ENCODE assay signal across 11 cellular contexts in the genomic region with DNA sequence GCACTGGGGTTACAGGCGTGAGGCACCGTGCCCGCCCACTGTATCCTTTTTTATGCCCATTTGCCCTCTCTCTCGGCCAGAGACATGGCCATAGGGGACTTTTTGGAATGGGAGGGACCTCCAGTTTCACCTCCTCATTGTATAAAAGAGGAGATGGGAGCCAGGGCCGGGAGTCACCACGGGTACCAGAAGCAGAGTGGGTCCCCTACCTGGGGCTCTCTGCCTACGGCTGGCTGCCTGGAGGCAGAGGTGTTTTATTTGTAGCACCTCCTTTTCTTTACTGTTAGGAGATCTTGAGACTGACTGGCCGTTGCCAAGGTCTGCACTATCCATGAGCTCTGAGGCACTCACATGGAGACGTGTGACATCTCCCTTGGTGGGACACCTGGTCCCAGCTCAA.
DNase-seq lines count a peak whose midpoint lies in the region; ATAC-seq, FAIRE-seq and TF ChIP-seq lines count a peak whose summit lies in the region.
"Had no signal": no experiment of that assay in that cellular context is flagged by ENCODE, and none has a peak within 500 bp of the region (broad histone marks: within the 10 kb centered on the region; RNA-seq: fewer than 3 reads in every experiment).

No MANE protein-coding gene starts in this region.

- H3K9ac ChIP-seq in liver (ENCODE audit: low read depth in 1 of 2, low read length in 2 of 2) (no peak overlapping the region), HepG2 (ENCODE audit: insufficient read depth, low read depth, low read length) (no peak overlapping the region)

- peaks cover 16 to 18% of the 10 kb centered on the region in 2 donors for H3K4me1 Mint-ChIP-seq in natural killer cell treated with Interleukin-12 subunit alpha and Interleukin-12 subunit beta and Interleukin-15 and Interleukin-18, amount 100 ng/mL, for 72 hours (ENCODE audit: low read depth in 2 of 2)

- TF ChIP-seq RAD21 in liver (IDR thresholded peaks at IDR 0.05) (no peak), HepG2 (CRISPR knock-in tag; IDR thresholded peaks at IDR 0.05) (no peak)

- TF ChIP-seq CTCF in liver (IDR thresholded peaks at IDR 0.05; ENCODE audit: low read depth, low read length, missing input control) = no peak
- no peak for TF ChIP-seq CTCF in HepG2 (CRISPR knock-in tag; IDR thresholded peaks at IDR 0.05)
- TF ChIP-seq CTCF in foreskin keratinocyte (conservative IDR thresholded peaks at IDR 0.05) = no peak

- CTCF ChIA-PET in HepG2 (lab: Yijun Ruan, JAX; ENCODE audit: low intra/inter-chr PET ratio, low total read pairs) = no interaction called here

- TF ChIP-seq EP300 in HepG2 (IDR thresholded peaks at IDR 0.05; ENCODE audit: low read depth in 2 of 2, low read length in 2 of 2) = no peak
- no peak for TF ChIP-seq EP300 in HepG2 (CRISPR knock-in tag; IDR thresholded peaks at IDR 0.05; ENCODE audit: borderline replicate concordance)

- H2AFZ ChIP-seq in HepG2 (ENCODE audit: low read length) = no peak overlapping the region
- H2AFZ ChIP-seq: GM23338 had no signal

- H3K27ac Mint-ChIP-seq in natural killer cell treated with Interleukin-12 subunit alpha and Interleukin-12 subunit beta and Interleukin-15 and Interleukin-18, amount 100 ng/mL, for 72 hours = peak overlapping the region; percentile 58 to 91
- H3K27ac Mint-ChIP-seq: GM23338 had no signal

- H3K27ac ChIP-seq in liver (ENCODE audit: low read depth in 1 of 2, low read length in 2 of 2) (peak overlapping the region; percentile 39 to 66), HepG2 (ENCODE audit: extremely low read length, insufficient read depth, low read length) (no peak overlapping the region), cingulate gyrus (ENCODE audit: low read depth, low read length) (peak overlapping the region; percentile 78), aorta (ENCODE audit: low read depth in 1 of 2, low read length in 2 of 2) (peak overlapping the region; percentile 64 to 78), foreskin keratinocyte (no peak overlapping the region)

- H3K27me3 Mint-ChIP-seq in natural killer cell treated with Interleukin-12 subunit alpha and Interleukin-12 subunit beta and Interleukin-15 and Interleukin-18, amount 100 ng/mL, for 72 hours = peaks cover 0 to 4% of the 10 kb centered on the region in 2 donors

- no peak for TF ChIP-seq POLR2A in HepG2 (IDR thresholded peaks at IDR 0.05; ENCODE audit: insufficient read depth in 1 of 2, low read depth in 2 of 2, low read length in 2 of 2)

- intact Hi-C loops in HepG2 (cut with micrococcal nuclease; ENCODE audit: unreplicated experiment) (no loop called here), aorta (cut with DNase I) (loop anchor here (2.0 to 10.0 kb wide), 6 partner anchors 41 to 165 kb away; a partner anchor contains a TSS)

- H3K4me3 Mint-ChIP-seq in natural killer cell treated with Interleukin-12 subunit alpha and Interleukin-12 subunit beta and Interleukin-15 and Interleukin-18, amount 100 ng/mL, for 72 hours = peak overlapping the region; percentile 74
- H3K4me3 Mint-ChIP-seq: GM23338 had no signal

- WGBS in liver = 91% methylated on average over 9 of the region's 9 CpGs
- WGBS in HepG2 (ENCODE audit: low lambda C conversion rate) = 90% methylated on average over 9 of the region's 9 CpGs
- 68 to 71% methylated on average over 9 of the region's 9 CpGs for WGBS in aorta, 2 donors

- H3K9me3 Mint-ChIP-seq in natural killer cell treated with Interleukin-12 subunit alpha and Interleukin-12 subunit beta and Interleukin-15 and Interleukin-18, amount 100 ng/mL, for 72 hours = no peaks in the 10 kb centered on the region
- H3K9me3 Mint-ChIP-seq: GM23338 had no signal

- H3K36me3 ChIP-seq in liver (ENCODE audit: control insufficient read depth in 4 of 4, insufficient read depth in 3 of 4, low read depth in 1 of 4, low read length in 3 of 4) (peaks cover 0 to 2% (median 2%) of the 10 kb centered on the region in 4 donors), HepG2 (replicated peaks in 1 of 2; ENCODE audit: control insufficient read depth in 1 of 2, insufficient read depth in 2 of 2, low read length in 2 of 2) (no peaks in the 10 kb centered on the region), aorta (ENCODE audit: control insufficient read depth in 1 of 2, insufficient read depth in 2 of 2, low read length in 1 of 2) (no peaks in the 10 kb centered on the region)
- H3K36me3 ChIP-seq: adrenal gland had no signal

- H3K4me2 ChIP-seq in HepG2 (ENCODE audit: low read depth, low read length) = no peak overlapping the region
- H3K4me2 ChIP-seq: GM23338 had no signal

- in situ Hi-C loops in HepG2 (cut with HindIII; ENCODE audit: extremely low pct_ligation_motif_present, low pct_unique_long_range_greater_than_20kb) = no loop called here

- no TSS peak for BruUV-seq in HepG2 (replicated peaks; lab: Mats Ljungman, UMichigan)

- ATAC-seq in HepG2 = no peak
- ATAC-seq in natural killer cell treated with Interleukin-12 subunit alpha and Interleukin-12 subunit beta and Interleukin-15 and Interleukin-18, amount 100 ng/mL, for 72 hours = no peak
- peak; percentile 1 for ATAC-seq in aorta (ENCODE audit: low FRiP score)
- no peak for ATAC-seq in foreskin keratinocyte
- ATAC-seq: GM23338 had no signal

- H3K9me3 ChIP-seq in liver (ENCODE audit: control insufficient read depth in 4 of 4, low read length in 3 of 4) = no peaks in the 10 kb centered on the region
- no peaks in the 10 kb centered on the region for H3K9me3 ChIP-seq in HepG2 (ENCODE audit: low read length)
- no peaks in the 10 kb centered on the region for H3K9me3 ChIP-seq in aorta (ENCODE audit: control insufficient read depth, low read length)
- H3K9me3 ChIP-seq: adrenal gland had no signal

- H3K4me1 ChIP-seq in liver (ENCODE audit: control insufficient read depth in 4 of 4, insufficient read depth in 4 of 4, low read length in 3 of 4) (peaks cover 2 to 22% (median 7%) of the 10 kb centered on the region in 4 donors), HepG2 (ENCODE audit: insufficient read depth, low read length) (peaks cover 9% of the 10 kb centered on the region; the same call in 1 of the 2 replicates), aorta (ENCODE audit: control insufficient read depth in 1 of 2, insufficient read depth in 2 of 2, low read length in 2 of 2) (peaks cover 0 to 9% of the 10 kb centered on the region in 2 donors), foreskin keratinocyte (no peaks in the 10 kb centered on the region)

- H4K20me1 ChIP-seq in HepG2 (ENCODE audit: insufficient read depth, low read length) = no peaks in the 10 kb centered on the region

- no peaks in the 10 kb centered on the region for H3K27me3 ChIP-seq in liver (ENCODE audit: control insufficient read depth in 4 of 4, insufficient read depth in 4 of 4, low read length in 3 of 4)
- H3K27me3 ChIP-seq in HepG2 (ENCODE audit: control insufficient read depth in 1 of 2, insufficient read depth in 2 of 2, low read length in 2 of 2) = no peaks in the 10 kb centered on the region
- H3K27me3 ChIP-seq in aorta (ENCODE audit: control insufficient read depth in 1 of 2, insufficient read depth in 2 of 2, low read length in 1 of 2) = no peaks in the 10 kb centered on the region
- H3K27me3 ChIP-seq in foreskin keratinocyte = peaks cover 2% of the 10 kb centered on the region
- H3K27me3 ChIP-seq: adrenal gland had no signal

- POLR2A ChIA-PET in HepG2 (lab: Yijun Ruan, JAX) = no interaction called here

- no peaks in the 10 kb centered on the region for H3K36me3 Mint-ChIP-seq in natural killer cell treated with Interleukin-12 subunit alpha and Interleukin-12 subunit beta and Interleukin-15 and Interleukin-18, amount 100 ng/mL, for 72 hours

- H3K4me3 ChIP-seq in liver (ENCODE audit: low read depth in 1 of 3, low read length in 3 of 3) (no peak overlapping the region), HepG2 (replicated peaks in 1 of 3; ENCODE audit: insufficient read depth in 1 of 3, low read depth in 2 of 3, low read length in 3 of 3) (no peak overlapping the region), aorta (ENCODE audit: low read length in 2 of 2) (no peak overlapping the region)
- H3K4me3 ChIP-seq: GM23338 had no signal

- no peak for FAIRE-seq in HepG2 (lab: Jason Lieb, UNC)

- H3K79me2 ChIP-seq in HepG2 (ENCODE audit: insufficient read depth, low read length) = no peaks in the 10 kb centered on the region

- DNase-seq in HepG2 (ENCODE audit: low spot score) (no peak), aorta (no peak), NCI-H2171 (lab: John Stamatoyannopoulos, UW) (no peak), foreskin keratinocyte (no peak), medulla oblongata (ENCODE audit: extremely low spot score) (no peak)
- DNase-seq in natural killer cell treated with Interleukin-12 subunit alpha and Interleukin-12 subunit beta and Interleukin-15 and Interleukin-18, amount 100 ng/mL, for 72 hours (ENCODE audit: low spot score) = no peak
- DNase-seq: NCI-H2107 had no signal

TF ChIP-seq in liver, 16 proteins besides CTCF, POLR2A, EP300 and RAD21 (continues in another document):
- TF ChIP-seq NR2F2 (IDR thresholded peaks at IDR 0.05) (no peak), FOXA1 (IDR thresholded peaks at IDR 0.05) (no peak), GABPA (IDR thresholded peaks at IDR 0.05 in 1 of 2, conservative IDR thresholded peaks at IDR 0.05 in 1 of 2) (no peak), EGR1 (IDR thresholded peaks at IDR 0.05; ENCODE audit: low read depth in 2 of 2) (no peak), FOXA2 (IDR thresholded peaks at IDR 0.05) (no peak)

TF ChIP-seq in HepG2, 621 proteins besides CTCF, POLR2A, EP300 and RAD21:
- TF ChIP-seq ZNF24 (IDR thresholded peaks at IDR 0.05) (no peak), KDM1A (CRISPR knock-in tag; IDR thresholded peaks at IDR 0.05) (no peak), SKI (IDR thresholded peaks at IDR 0.05; ENCODE audit: partially characterized antibody) (no peak)
- TF ChIP-seq, protein P1, sequence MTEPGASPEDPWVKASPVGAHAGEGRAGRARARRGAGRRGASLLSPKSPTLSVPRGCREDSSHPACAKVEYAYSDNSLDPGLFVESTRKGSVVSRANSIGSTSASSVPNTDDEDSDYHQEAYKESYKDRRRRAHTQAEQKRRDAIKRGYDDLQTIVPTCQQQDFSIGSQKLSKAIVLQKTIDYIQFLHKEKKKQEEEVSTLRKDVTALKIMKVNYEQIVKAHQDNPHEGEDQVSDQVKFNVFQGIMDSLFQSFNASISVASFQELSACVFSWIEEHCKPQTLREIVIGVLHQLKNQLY (CRISPR knock-in tag; IDR thresholded peaks at IDR 0.05) = no peak

Comparison
In these comparisons a context has a peak if more than half of its experiments do, and no peak if none do; other contexts are left out.
1. H3K27ac ChIP-seq: peak in liver (2 of 2), cingulate gyrus (single experiment) and aorta (2 of 2); none in HepG2 (single experiment) and foreskin keratinocyte (single experiment).